ENCODE assay signal across 8 cellular contexts in genomic region chr22:29766632-29767288, GRCh38. TPM values are rescaled to one million over a fixed set of nuclear protein-coding genes. Genes with fewer than 3 reads are reported as not detected.
DNase-seq lines count a peak whose midpoint lies in the region; ATAC-seq lines count a peak whose summit lies in the region.

ZMAT5 (minus strand) TSS chr22:29767007; CDS start chr22:29748544, 18,463 bp downstream.

- peaks cover 23 to 36% (median 28%) of the 10 kb centered on the region in 11 experiments for H3K36me3 ChIP-seq in BLaER1 treated with 17β-estradiol and CSF1 and Interleukin-3, amounts not matched to agents 10 nM and 100 nM

- peak within 1 kb of the TSS; percentile 79 to 95 (median 92) for H3K4me2 ChIP-seq in BLaER1 treated with 17β-estradiol and CSF1 and Interleukin-3, amounts not matched to agents 10 nM and 100 nM

- peaks cover 35 to 48% (median 40%) of the 10 kb centered on the region in 10 experiments for H3K4me1 ChIP-seq in BLaER1 treated with 17β-estradiol and CSF1 and Interleukin-3, amounts not matched to agents 10 nM and 100 nM

- peak within 1 kb of the TSS; percentile 98 for H3K4me3 Mint-ChIP-seq in dendritic cell treated with granulocyte-macrophage colony-stimulating factor and Interleukin-4, amounts not matched to agents 40 ng/mL and 50 ng/mL, for 4 days

- peak within 1 kb of the TSS; percentile 77 to 93 (median 84) for H3K4me3 ChIP-seq in BLaER1 treated with 17β-estradiol and CSF1 and Interleukin-3, amounts not matched to agents 10 nM and 100 nM

- peaks cover 36% of the 10 kb centered on the region for H3K4me1 Mint-ChIP-seq in dendritic cell treated with granulocyte-macrophage colony-stimulating factor and Interleukin-4, amounts not matched to agents 40 ng/mL and 50 ng/mL, for 4 days (ENCODE audit: low read depth)

- no peaks in the 10 kb centered on the region for H3K9me3 Mint-ChIP-seq in dendritic cell treated with granulocyte-macrophage colony-stimulating factor and Interleukin-4, amounts not matched to agents 40 ng/mL and 50 ng/mL, for 4 days

- no peaks in the 10 kb centered on the region for H3K9me3 ChIP-seq in BLaER1 treated with 17β-estradiol and CSF1 and Interleukin-3, amounts not matched to agents 10 nM and 100 nM (replicated peaks in 1 of 11)

- peak; percentile 85 for ATAC-seq in GM19372 (IDR thresholded peaks at IDR 0.05; ENCODE audit: low read depth, unreplicated experiment)
- ATAC-seq in HG03558 (IDR thresholded peaks at IDR 0.05; ENCODE audit: extremely low read depth, unreplicated experiment) = peak; percentile 39
- peak; percentile 98 for ATAC-seq in left lobe of liver

- peak; percentile 79 for DNase-seq in NCI-H774 (lab: John Stamatoyannopoulos, UW)
- peak; percentile 88 to 90 for DNase-seq in activated CD4-positive, alpha-beta T cell treated with anti-CD3 and anti-CD28 coated beads, Interleukin-2, amount 50 U/mL, for 4 hours
- peak; percentile 96 for DNase-seq in left lobe of liver (ENCODE audit: low spot score)
- peak; percentile 84 for DNase-seq in stimulated activated CD4-positive, alpha-beta T cell treated with anti-CD3 and anti-CD28 coated beads, Interleukin-2, amount 100 ng/mL, for 4 hours (ENCODE audit: low read depth)

- no peaks in the 10 kb centered on the region for H3K27me3 Mint-ChIP-seq in dendritic cell treated with granulocyte-macrophage colony-stimulating factor and Interleukin-4, amounts not matched to agents 40 ng/mL and 50 ng/mL, for 4 days

- no peaks in the 10 kb centered on the region for H3K27me3 ChIP-seq in BLaER1 treated with 17β-estradiol and CSF1 and Interleukin-3, amounts not matched to agents 10 nM and 100 nM

- H4K20me1 ChIP-seq in BLaER1 treated with 17β-estradiol and CSF1 and Interleukin-3, amounts not matched to agents 10 nM and 100 nM = peaks cover 0 to 24% (median 0%) of the 10 kb centered on the region in 11 experiments; a peak in 4 of 22 replicates

- H3K36me3 Mint-ChIP-seq in dendritic cell treated with granulocyte-macrophage colony-stimulating factor and Interleukin-4, amounts not matched to agents 40 ng/mL and 50 ng/mL, for 4 days (ENCODE audit: low read depth) = peaks cover 39% of the 10 kb centered on the region

- H3K9ac ChIP-seq in BLaER1 treated with 17β-estradiol and CSF1 and Interleukin-3, amounts not matched to agents 10 nM and 100 nM = peak within 1 kb of the TSS; percentile 84 to 94 (median 90)

- H3K27ac ChIP-seq in BLaER1 treated with 17β-estradiol and CSF1 and Interleukin-3, amounts not matched to agents 10 nM and 100 nM = peak within 1 kb of the TSS; percentile 84 to 96 (median 90)

- peak within 1 kb of the TSS; percentile 96 for H3K27ac Mint-ChIP-seq in dendritic cell treated with granulocyte-macrophage colony-stimulating factor and Interleukin-4, amounts not matched to agents 40 ng/mL and 50 ng/mL, for 4 days

- intact Hi-C loops in dendritic cell treated with granulocyte-macrophage colony-stimulating factor and Interleukin-4, amounts not matched to agents 40 ng/mL and 50 ng/mL, for 4 days (cut with micrococcal nuclease) = loop anchor here (5.0 to 10.0 kb wide), 2 partner anchors 58 to 76 kb away; no protein-coding TSS in a partner anchor

RNA-seq across cellular contexts. Expression of gene ZMAT5, which starts in this region (rescaled TPM):
- total RNA-seq in left lobe of liver = 11.1 TPM

Comparison
In these comparisons a context has a peak if more than half of its experiments do, and no peak if none do; other contexts are left out.
1. Peak in every context shown above with its lines: DNase-seq, ATAC-seq, H3K4me3 ChIP-seq and H3K27ac ChIP-seq.
2. ATAC-seq: peak in every context shown above with its lines; median percentile 98 in left lobe of liver; 85 in GM19372; 39 in HG03558.